In the genomic region with DNA sequence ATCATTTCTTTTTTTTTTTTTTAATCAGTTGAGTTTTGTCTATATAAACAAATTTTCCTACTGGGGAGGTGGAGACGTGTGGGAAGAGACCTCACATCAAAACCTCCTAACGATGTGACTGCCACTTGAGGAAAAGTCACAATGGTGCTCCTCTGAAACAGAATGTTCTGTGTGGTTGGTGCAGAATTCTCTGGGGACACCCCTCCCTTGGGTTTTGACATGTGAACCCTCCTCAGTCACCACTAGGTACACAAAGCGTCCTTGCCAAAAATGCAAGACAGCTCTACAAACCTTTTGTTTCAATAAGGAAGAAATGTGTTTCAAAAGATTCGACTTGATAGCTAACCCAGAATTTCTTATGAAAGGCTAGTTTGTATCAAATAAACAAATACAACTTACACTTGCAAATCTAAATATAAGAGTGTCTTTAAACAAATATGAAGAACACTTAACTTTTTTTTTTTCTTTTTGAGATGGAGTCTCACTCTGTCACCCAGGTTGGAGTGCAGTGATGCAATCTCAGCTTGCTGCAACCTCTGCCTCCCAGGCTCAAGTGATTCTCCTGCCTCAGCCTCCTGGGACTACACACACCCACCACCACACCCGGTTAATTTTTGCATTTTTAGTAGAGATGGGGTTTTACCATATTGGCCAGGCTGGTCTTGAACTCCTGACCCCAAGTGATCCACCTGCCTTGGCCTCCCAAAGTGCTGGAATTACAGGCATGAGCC, we compare ENCODE assay signal across 29 cellular contexts. TPM values are rescaled to one million over a fixed set of nuclear protein-coding genes. Genes with fewer than 3 reads are reported as not detected.
A peak's percentile ranks its signal among the peaks of the same experiment; 100 is the strongest.
DNase-seq lines count a peak whose midpoint lies in the region; ATAC-seq and TF ChIP-seq lines count a peak whose summit lies in the region.
"Had no signal": no experiment of that assay in that cellular context is flagged by ENCODE, and none has a peak within 500 bp of the region (broad histone marks: within the 10 kb centered on the region; RNA-seq: fewer than 3 reads in every experiment).

No MANE protein-coding gene starts in this region.

- H3K4me1 ChIP-seq in breast epithelium (no peaks in the 10 kb centered on the region), endodermal cell (ENCODE audit: control insufficient read depth, insufficient read depth, low read length) (no peaks in the 10 kb centered on the region), upper lobe of left lung (peaks cover 0 to 24% (median 4%) of the 10 kb centered on the region in 4 donors)
- H3K4me1 ChIP-seq: esophagus squamous epithelium, HAP-1, testis had no signal

- H3K4me1 Mint-ChIP-seq in MCF 10A (ENCODE audit: insufficient read depth, unreplicated experiment) (peaks cover 16% of the 10 kb centered on the region), endodermal cell (no peaks in the 10 kb centered on the region)

- BruUV-seq in MCF 10A (replicated peaks; lab: Mats Ljungman, UMichigan): no TSS peak

- H3K27ac ChIP-seq in breast epithelium (no peak overlapping the region), endodermal cell (ENCODE audit: low read depth, low read length) (no peak overlapping the region), upper lobe of left lung (peak overlapping the region in 3 of 4 donors; percentile 11 to 40 (median 34))
- H3K27ac ChIP-seq: esophagus squamous epithelium, testis, WERI-Rb-1 had no signal

- ATAC-seq in upper lobe of left lung (ENCODE audit: low FRiP score in 2 of 2): peak in 1 of 2 donors; percentile 87
- ATAC-seq in GM18858 (IDR thresholded peaks at IDR 0.05; ENCODE audit: unreplicated experiment): no peak
- no peak for ATAC-seq in GM21737 (IDR thresholded peaks at IDR 0.05; ENCODE audit: unreplicated experiment)
- ATAC-seq: activated CD8-positive, alpha-beta T cell treated with anti-CD3 and anti-CD28 coated beads for 36 hours; naive thymus-derived CD4-positive, alpha-beta T cell had no signal

- peak in 2 of 4 donors; percentile 27 to 60 for TF ChIP-seq EP300 in upper lobe of left lung (IDR thresholded peaks at IDR 0.05)

- TF ChIP-seq CTCF in MCF 10A (IDR thresholded peaks at IDR 0.05; ENCODE audit: unreplicated experiment) (no peak), breast epithelium (IDR thresholded peaks at IDR 0.05) (no peak), endodermal cell (conservative IDR thresholded peaks at IDR 0.05) (no peak), upper lobe of left lung (IDR thresholded peaks at IDR 0.05) (no peak)

- DNase-seq in MCF 10A (ENCODE audit: unreplicated experiment): peak; percentile 34
- DNase-seq in breast epithelium (ENCODE audit: low spot score in 2 of 2): no peak
- DNase-seq in NCI-H2029 (lab: John Stamatoyannopoulos, UW): peak; percentile 44
- no peak for DNase-seq in endodermal cell
- DNase-seq in upper lobe of left lung: peak in 1 of 2 donors; percentile 62
- DNase-seq in activated CD4-positive, CD25-positive, alpha-beta regulatory T cell (lab: John Stamatoyannopoulos, UW): no peak
- DNase-seq: activated CD8-positive, alpha-beta T cell treated with anti-CD3 and anti-CD28 coated beads for 36 hours; activated naive CD4-positive, alpha-beta T cell treated with anti-CD3 and anti-CD28 coated beads for 36 hours; activated T-cell treated with anti-CD3 and anti-CD28 coated beads, Interleukin-2, amount 50 U/mL, for 24 hours; anterior cingulate cortex; DMS 273 treated with DMSO at 0.1 percent for 48 hours; effector CD8-positive, alpha-beta T cell; esophagus squamous epithelium; naive thymus-derived CD4-positive, alpha-beta T cell; NCI-H1694; NCI-H524; posterior cingulate gyrus; SHP77 treated with DMSO at 0.1 percent for 48 hours; stimulated activated CD4-positive, alpha-beta T cell treated with anti-CD3 and anti-CD28 coated beads, Interleukin-4, amount 100 ng/mL, for 24 hours; testis; WERI-Rb-1 had no signal

- CTCF ChIA-PET in MCF 10A (lab: Yijun Ruan, JAX): interaction anchor here (0.9 kb wide), 1 partner anchor 11 kb away, joined by 3 read pairs; no protein-coding TSS in a partner anchor

- H3K4me3 Mint-ChIP-seq in MCF 10A (ENCODE audit: unreplicated experiment): no peak overlapping the region
- no peak overlapping the region for H3K4me3 Mint-ChIP-seq in endodermal cell
- H3K4me3 Mint-ChIP-seq: activated CD8-positive, alpha-beta T cell treated with anti-CD3 and anti-CD28 coated beads for 36 hours; activated naive CD4-positive, alpha-beta T cell treated with anti-CD3 and anti-CD28 coated beads for 36 hours; activated T-cell treated with anti-CD3 and anti-CD28 coated beads, Interleukin-2, amount 50 U/mL, for 24 hours; CD14-positive monocyte; central memory CD8-positive, alpha-beta T cell; naive thymus-derived CD4-positive, alpha-beta T cell; T-helper 1 cell treated with Interleukin-12 subunit alpha and Interleukin-12 subunit beta and Interleukin-4 antibody, amounts not matched to agents 30 μg/mL and 1 μg/mL, for 36 hours had no signal

- H3K4me3 ChIP-seq in breast epithelium: no peak overlapping the region
- H3K4me3 ChIP-seq in endodermal cell (ENCODE audit: low read length): peak overlapping the region; percentile 57
- no peak overlapping the region for H3K4me3 ChIP-seq in upper lobe of left lung
- H3K4me3 ChIP-seq: esophagus squamous epithelium, HAP-1, testis had no signal

- H3K27me3 Mint-ChIP-seq in MCF 10A (ENCODE audit: insufficient read depth, unreplicated experiment) (no peaks in the 10 kb centered on the region), endodermal cell (ENCODE audit: insufficient read depth) (no peaks in the 10 kb centered on the region)
- H3K27me3 Mint-ChIP-seq: activated CD8-positive, alpha-beta T cell treated with anti-CD3 and anti-CD28 coated beads for 36 hours; activated T-cell treated with anti-CD3 and anti-CD28 coated beads, Interleukin-2, amount 50 U/mL, for 24 hours; central memory CD8-positive, alpha-beta T cell; naive thymus-derived CD4-positive, alpha-beta T cell had no signal

- H3K9ac ChIP-seq in endodermal cell (ENCODE audit: extremely low read depth, low read length, poor library complexity, severe bottlenecking): no peak overlapping the region

- H3K9me3 ChIP-seq in breast epithelium (no peaks in the 10 kb centered on the region), endodermal cell (ENCODE audit: control insufficient read depth, low read length) (peaks cover 92% of the 10 kb centered on the region), upper lobe of left lung (no peaks in the 10 kb centered on the region)
- H3K9me3 ChIP-seq: HAP-1, testis had no signal

- no peak for TF ChIP-seq POLR2A in breast epithelium (IDR thresholded peaks at IDR 0.05)
- no peak for TF ChIP-seq POLR2A in upper lobe of left lung (IDR thresholded peaks at IDR 0.05)

- intact Hi-C loops in MCF 10A (cut with micrococcal nuclease) (no loop called here), breast epithelium (cut with DNase I; ENCODE audit: low total_unique reads) (no loop called here)

- H3K27ac Mint-ChIP-seq in MCF 10A (ENCODE audit: low read depth, unreplicated experiment) (no peak overlapping the region), endodermal cell (no peak overlapping the region)
- H3K27ac Mint-ChIP-seq: activated CD8-positive, alpha-beta T cell treated with anti-CD3 and anti-CD28 coated beads for 36 hours; activated naive CD4-positive, alpha-beta T cell treated with anti-CD3 and anti-CD28 coated beads for 36 hours; activated T-cell treated with anti-CD3 and anti-CD28 coated beads, Interleukin-2, amount 50 U/mL, for 24 hours; naive thymus-derived CD4-positive, alpha-beta T cell; T-helper 1 cell treated with Interleukin-12 subunit alpha and Interleukin-12 subunit beta and Interleukin-4 antibody, amounts not matched to agents 30 μg/mL and 1 μg/mL, for 36 hours had no signal

- no peaks in the 10 kb centered on the region for H3K36me3 ChIP-seq in breast epithelium
- peaks cover 89% of the 10 kb centered on the region for H3K36me3 ChIP-seq in endodermal cell (ENCODE audit: control insufficient read depth, insufficient read depth, low read length)
- peaks cover 0 to 39% (median 7%) of the 10 kb centered on the region in 4 donors for H3K36me3 ChIP-seq in upper lobe of left lung

- H3K9me3 Mint-ChIP-seq in MCF 10A (ENCODE audit: unreplicated experiment): peaks cover 14% of the 10 kb centered on the region
- peaks cover 42% of the 10 kb centered on the region for H3K9me3 Mint-ChIP-seq in endodermal cell

- POLR2A ChIA-PET in MCF 10A (lab: Yijun Ruan, JAX): interaction anchor here (1.0 to 3.1 kb wide), 2 partner anchors 9 to 501 kb away, joined by 3 to 17 read pairs; a partner anchor contains a TSS

- no peaks in the 10 kb centered on the region for H3K27me3 ChIP-seq in breast epithelium
- no peaks in the 10 kb centered on the region for H3K27me3 ChIP-seq in endodermal cell (ENCODE audit: control insufficient read depth, insufficient read depth, low read length, poor library complexity, severe bottlenecking)
- no peaks in the 10 kb centered on the region for H3K27me3 ChIP-seq in upper lobe of left lung
- H3K27me3 ChIP-seq: esophagus squamous epithelium, testis had no signal

- 91 to 100% methylated on average over 1 to 5 of the region's 5 CpGs for WGBS in endodermal cell (ENCODE audit: insufficient coverage in 1 of 2, insufficient read length in 1 of 2), 2 experiments
- WGBS in upper lobe of left lung, 2 donors: 65 to 72% methylated on average over 5 of the region's 5 CpGs

- peaks cover 6% of the 10 kb centered on the region for H3K36me3 Mint-ChIP-seq in MCF 10A (ENCODE audit: insufficient read depth, unreplicated experiment)
- peaks cover 86% of the 10 kb centered on the region for H3K36me3 Mint-ChIP-seq in endodermal cell (ENCODE audit: low read depth)

RNA-seq across cellular contexts. Expression of a gene that starts 9.3 kb away (rescaled TPM):
- 21.0 and 28.3 TPM in 2 replicates for total RNA-seq in MCF 10A (2022)
- total RNA-seq in breast epithelium: 10 to 100 TPM; 40.3 to 53.0 (median 45.1) TPM
- 10 to 100 TPM; 42.4 to 61.4 TPM for total RNA-seq in endodermal cell
- 45.0 TPM for polyA plus RNA-seq in endodermal cell (2013, experiment 1 of 2)
- 45.7 TPM for polyA plus RNA-seq in endodermal cell (2013, experiment 2 of 2)
- 10 to 100 TPM; 28.6 to 96.7 (median 42.5) TPM for total RNA-seq in upper lobe of left lung

RNA-seq across cellular contexts. Expression of a gene that starts 53.0 kb away (rescaled TPM):
- total RNA-seq in MCF 10A (2022): not detected in 2 replicates
- total RNA-seq in breast epithelium: under 1 TPM in 1 of 3 donors, not detected in 2; 0.33 TPM
- total RNA-seq in endodermal cell: not detected
- polyA plus RNA-seq in endodermal cell (2013, experiment 1 of 2): not detected
- not detected for polyA plus RNA-seq in endodermal cell (2013, experiment 2 of 2)
- total RNA-seq in upper lobe of left lung: not detected
- total RNA-seq: activated CD8-positive, alpha-beta T cell treated with anti-CD3 and anti-CD28 coated beads for 36 hours; activated naive CD4-positive, alpha-beta T cell treated with anti-CD3 and anti-CD28 coated beads for 36 hours; lung microvascular endothelial cell; skeletal muscle tissue had no signal
- polyA plus RNA-seq: CD14-positive monocyte; naive thymus-derived CD4-positive, alpha-beta T cell had no signal

Comparison
In these comparisons a context has a peak if more than half of its experiments do, and no peak if none do; other contexts are left out.
1. DNase-seq: peak in MCF 10A (single experiment) and NCI-H2029 (single experiment); none in breast epithelium (0 of 2), endodermal cell (single experiment) and activated CD4-positive, CD25-positive, alpha-beta regulatory T cell (0 of 4).
2. H3K27ac ChIP-seq: peak in upper lobe of left lung (3 of 4); none in breast epithelium (0 of 2) and endodermal cell (single experiment).